Comparison of ENCODE assay signal across 34 cellular contexts in the genomic region with DNA sequence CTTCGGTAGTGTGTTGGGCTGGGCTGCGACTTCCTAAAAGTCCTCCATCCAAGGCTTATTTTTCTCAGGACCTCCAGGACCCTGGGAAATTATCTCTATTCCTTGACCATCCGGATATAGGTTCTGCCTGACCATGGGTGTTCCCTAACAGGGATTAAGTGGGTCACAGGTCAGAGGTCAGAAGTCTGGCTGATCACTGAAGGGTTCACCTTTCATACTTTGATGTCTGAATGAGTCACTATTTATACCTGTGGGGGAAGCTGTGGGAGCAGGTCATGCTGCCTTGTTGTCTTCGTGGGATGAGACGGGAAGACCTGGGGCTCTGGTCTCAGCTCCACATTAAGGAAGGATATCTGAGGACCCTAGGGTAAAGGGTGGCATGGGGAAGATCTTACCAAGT.
"Had no signal": no experiment of that assay in that cellular context is flagged by ENCODE, and none has a peak within 500 bp of the region (broad histone marks: within the 10 kb centered on the region; RNA-seq: fewer than 3 reads in every experiment).

No MANE protein-coding gene starts in this region.

- H3K4me3 Mint-ChIP-seq: activated B cell treated with CpG ODN at 0.5 μM for 24 hours; activated CD4-positive, alpha-beta memory T cell treated with anti-CD3 and anti-CD28 coated beads for 36 hours; activated CD4-positive, alpha-beta T cell treated with anti-CD3 and anti-CD28 coated beads, Interleukin-2, amount 10 ng/mL, durations not matched to agents 24 days and 14 days; activated CD8-positive, alpha-beta T cell treated with anti-CD3 and anti-CD28 coated beads for 36 hours; activated naive CD4-positive, alpha-beta T cell treated with anti-CD3 and anti-CD28 coated beads for 36 hours; activated naive CD8-positive, alpha-beta T cell treated with anti-CD3 and anti-CD28 coated beads for 36 hours; activated T-cell treated with anti-CD3 and anti-CD28 coated beads, Interleukin-2, amount 50 U/mL, for 4 hours; activated T-cell treated with anti-CD3 and anti-CD28 coated beads, Interleukin-2, amount 50 U/mL, for 72 hours; activated T-helper 1 cell treated with anti-CD3 and anti-CD28 coated beads, Interleukin-12 subunit alpha, Interleukin-12 subunit beta, Interleukin-2, Interleukin-4 antibody, amounts not matched to agents 30 ng/mL and 10 ng/mL and 1 ng/mL, durations not matched to agents 14 hours and 24 hours and 36 hours; activated T-helper 17 cell treated with anti-CD3 and anti-CD28 coated beads, Interleukin-2, amount 50 U/mL, for 72 hours; T-helper 1 cell treated with Interleukin-12 subunit alpha and Interleukin-12 subunit beta and Interleukin-4 antibody, amounts not matched to agents 30 μg/mL and 1 μg/mL, for 36 hours; T-helper 2 cell treated with Interferon-gamma antibody and Interleukin-4, amounts not matched to agents 5 μg/mL and 100 μg/mL, for 36 hours had no signal

- H3K27ac Mint-ChIP-seq: activated B cell treated with CpG ODN at 0.5 μM for 24 hours; activated CD4-positive, alpha-beta memory T cell treated with anti-CD3 and anti-CD28 coated beads for 36 hours; activated CD4-positive, alpha-beta T cell treated with anti-CD3 and anti-CD28 coated beads, Interleukin-2, amount 10 ng/mL, durations not matched to agents 24 days and 14 days; activated CD8-positive, alpha-beta T cell treated with anti-CD3 and anti-CD28 coated beads for 36 hours; activated naive CD4-positive, alpha-beta T cell treated with anti-CD3 and anti-CD28 coated beads for 36 hours; activated naive CD4-positive, alpha-beta T cell treated with anti-CD3 and anti-CD28 coated beads, Interleukin-2, amount 50 U/mL, for 72 hours; activated naive CD8-positive, alpha-beta T cell treated with anti-CD3 and anti-CD28 coated beads for 36 hours; activated T-cell treated with anti-CD3 and anti-CD28 coated beads, Interleukin-2, amount 50 U/mL, for 72 hours; activated T-helper 1 cell treated with anti-CD3 and anti-CD28 coated beads, Interleukin-12 subunit alpha, Interleukin-12 subunit beta, Interleukin-2, Interleukin-4 antibody, amounts not matched to agents 30 ng/mL and 10 ng/mL and 1 ng/mL, durations not matched to agents 14 hours and 24 hours and 36 hours; activated T-helper 17 cell treated with anti-CD3 and anti-CD28 coated beads, Interleukin-2, amount 50 U/mL, for 72 hours; T-helper 1 cell treated with Interleukin-12 subunit alpha and Interleukin-12 subunit beta and Interleukin-4 antibody, amounts not matched to agents 30 μg/mL and 1 μg/mL, for 36 hours; T-helper 2 cell treated with Interferon-gamma antibody and Interleukin-4, amounts not matched to agents 5 μg/mL and 100 μg/mL, for 36 hours had no signal

- H3K36me3 Mint-ChIP-seq: activated CD4-positive, alpha-beta memory T cell treated with anti-CD3 and anti-CD28 coated beads for 36 hours; activated naive CD4-positive, alpha-beta T cell treated with anti-CD3 and anti-CD28 coated beads, Interleukin-2, amount 50 U/mL, for 72 hours; activated naive CD8-positive, alpha-beta T cell treated with anti-CD3 and anti-CD28 coated beads for 36 hours had no signal

- DNase-seq: activated B cell treated with CpG ODN at 0.5 μM for 24 hours; activated CD4-positive, alpha-beta memory T cell treated with anti-CD3 and anti-CD28 coated beads for 36 hours; activated CD4-positive, alpha-beta T cell treated with anti-CD3 and anti-CD28 coated beads for 4 hours; activated CD4-positive, alpha-beta T cell treated with anti-CD3 and anti-CD28 coated beads, Interleukin-2, amount 10 ng/mL, durations not matched to agents 24 days and 14 days; activated CD4-positive, alpha-beta T cell treated with anti-CD3 and anti-CD28 coated beads, Interleukin-2, amount 50 U/mL, for 1 hour; activated CD4-positive, alpha-beta T cell treated with anti-CD3 and anti-CD28 coated beads, Interleukin-2, amount 50 U/mL, for 4 hours; activated CD4-positive, CD25-positive, alpha-beta regulatory T cell treated with anti-CD3 and anti-CD28 coated beads, Interleukin-2, amount 50 U/mL, for 72 hours; activated CD8-positive, alpha-beta memory T cell treated with anti-CD3 and anti-CD28 coated beads, Interleukin-2, amount 50 U/mL, for 4 hours; activated CD8-positive, alpha-beta T cell treated with anti-CD3 and anti-CD28 coated beads for 36 hours; activated effector memory CD4-positive, alpha-beta T cell treated with anti-CD3 and anti-CD28 coated beads, Interleukin-2, amount 50 U/mL, for 16 hours; activated gamma-delta T cell treated with Interleukin-2 at 50 U/mL for 16 hours; activated naive CD4-positive, alpha-beta T cell; activated naive CD4-positive, alpha-beta T cell treated with anti-CD3 and anti-CD28 coated beads for 36 hours; activated naive CD4-positive, alpha-beta T cell treated with anti-CD3 and anti-CD28 coated beads, Interleukin-2, amount 50 U/mL, for 16 hours; activated naive CD8-positive, alpha-beta T cell treated with anti-CD3 and anti-CD28 coated beads for 36 hours; activated T-cell treated with anti-CD3 and anti-CD28 coated beads for 4 hours; activated T-cell treated with anti-CD3 and anti-CD28 coated beads, Interleukin-2, amount 50 U/mL, for 1 hour; activated T-cell treated with anti-CD3 and anti-CD28 coated beads, Interleukin-2, amount 50 U/mL, for 4 hours; activated T-cell treated with anti-CD3 and anti-CD28 coated beads, Interleukin-2, amount 50 U/mL, for 72 hours; amniotic stem cell; aorta; body of pancreas; brain microvascular endothelial cell; central memory CD4-positive, alpha-beta T cell; T-helper 2 cell; T-helper 9 cell had no signal

- H3K4me1 ChIP-seq: adrenal gland, breast epithelium had no signal

- ATAC-seq: activated CD8-positive, alpha-beta T cell treated with anti-CD3 and anti-CD28 coated beads for 36 hours; activated naive CD4-positive, alpha-beta T cell treated with anti-CD3 and anti-CD28 coated beads, Interleukin-2, amount 50 U/mL, for 72 hours; activated T-cell treated with anti-CD3 and anti-CD28 coated beads, Interleukin-2, amount 50 U/mL, for 4 hours; activated T-cell treated with anti-CD3 and anti-CD28 coated beads, Interleukin-2, amount 50 U/mL, for 72 hours; activated T-helper 17 cell treated with anti-CD3 and anti-CD28 coated beads, Interleukin-2, amount 50 U/mL, for 72 hours; body of pancreas had no signal

- H3K9me3 ChIP-seq: adrenal gland, body of pancreas, breast epithelium had no signal

- H3K9me3 Mint-ChIP-seq: activated B cell treated with CpG ODN at 0.5 μM for 24 hours; activated CD4-positive, alpha-beta memory T cell treated with anti-CD3 and anti-CD28 coated beads for 36 hours; activated CD4-positive, alpha-beta T cell treated with anti-CD3 and anti-CD28 coated beads, Interleukin-2, amount 10 ng/mL, durations not matched to agents 24 days and 14 days; activated CD8-positive, alpha-beta T cell treated with anti-CD3 and anti-CD28 coated beads for 36 hours; activated naive CD4-positive, alpha-beta T cell treated with anti-CD3 and anti-CD28 coated beads for 36 hours; activated naive CD4-positive, alpha-beta T cell treated with anti-CD3 and anti-CD28 coated beads, Interleukin-2, amount 50 U/mL, for 72 hours; activated naive CD8-positive, alpha-beta T cell treated with anti-CD3 and anti-CD28 coated beads for 36 hours; activated T-cell treated with anti-CD3 and anti-CD28 coated beads, Interleukin-2, amount 50 U/mL, for 4 hours; activated T-cell treated with anti-CD3 and anti-CD28 coated beads, Interleukin-2, amount 50 U/mL, for 72 hours; activated T-helper 1 cell treated with anti-CD3 and anti-CD28 coated beads, Interleukin-12 subunit alpha, Interleukin-12 subunit beta, Interleukin-2, Interleukin-4 antibody, amounts not matched to agents 30 ng/mL and 10 ng/mL and 1 ng/mL, durations not matched to agents 14 hours and 24 hours and 36 hours; activated T-helper 17 cell treated with anti-CD3 and anti-CD28 coated beads, Interleukin-2, amount 50 U/mL, for 72 hours; T-helper 1 cell treated with Interleukin-12 subunit alpha and Interleukin-12 subunit beta and Interleukin-4 antibody, amounts not matched to agents 30 μg/mL and 1 μg/mL, for 36 hours; T-helper 2 cell treated with Interferon-gamma antibody and Interleukin-4, amounts not matched to agents 5 μg/mL and 100 μg/mL, for 36 hours had no signal

- H3K27me3 ChIP-seq: body of pancreas had no signal

- H3K4me3 ChIP-seq: adrenal gland, body of pancreas, breast epithelium had no signal

- H3K36me3 ChIP-seq: adrenal gland, brain microvascular endothelial cell, breast epithelium had no signal

- H3K27ac ChIP-seq: adrenal gland, body of pancreas, brain microvascular endothelial cell, breast epithelium, VCaP had no signal

- H3K4me1 Mint-ChIP-seq: activated B cell treated with CpG ODN at 0.5 μM for 24 hours; activated CD4-positive, alpha-beta T cell treated with anti-CD3 and anti-CD28 coated beads, Interleukin-2, amount 10 ng/mL, durations not matched to agents 24 days and 14 days; activated naive CD8-positive, alpha-beta T cell treated with anti-CD3 and anti-CD28 coated beads for 36 hours; activated T-helper 17 cell treated with anti-CD3 and anti-CD28 coated beads, Interleukin-2, amount 50 U/mL, for 72 hours had no signal
